Comparison of ENCODE assay signal across 20 cellular contexts in genomic region chr12:38053113-38053512, GRCh38.
"Had no signal": no experiment of that assay in that cellular context is flagged by ENCODE, and none has a peak within 500 bp of the region (broad histone marks: within the 10 kb centered on the region; RNA-seq: fewer than 3 reads in every experiment).

No MANE protein-coding gene starts in this region.

- H3K27ac Mint-ChIP-seq: immature natural killer cell, memory B cell, mesothelial cell of epicardium, natural killer cell, progenitor cell of endocrine pancreas had no signal

- H3K27ac ChIP-seq: dorsolateral prefrontal cortex, heart right ventricle, left lung, lower lobe of right lung, ovary, stomach, thoracic aorta, transverse colon had no signal

- H3K4me3 Mint-ChIP-seq: immature natural killer cell, memory B cell, mesothelial cell of epicardium, natural killer cell, neural crest cell had no signal

- DNase-seq: cortex of kidney; dorsolateral prefrontal cortex; effector CD8-positive, alpha-beta T cell; heart right ventricle; immature natural killer cell; natural killer cell; ovary; small intestine; stimulated activated CD4-positive, alpha-beta T cell treated with anti-CD3 and anti-CD28 coated beads, Interleukin-12 subunit alpha, Interleukin-12 subunit beta, amount 100 ng/mL, for 4 hours; stimulated activated naive CD4-positive, alpha-beta T cell had no signal

- H3K36me3 ChIP-seq: heart right ventricle, left lung, lower lobe of right lung, ovary, stomach, thoracic aorta, transverse colon had no signal

- H3K4me3 ChIP-seq: dorsolateral prefrontal cortex, heart right ventricle, left lung, lower lobe of right lung, ovary, thoracic aorta, transverse colon had no signal

- H3K4me1 Mint-ChIP-seq: immature natural killer cell, memory B cell, mesothelial cell of epicardium, natural killer cell, neural crest cell had no signal

- ATAC-seq: heart right ventricle, natural killer cell, right cardiac atrium had no signal

- H3K4me1 ChIP-seq: heart right ventricle, left lung, lower lobe of right lung, stomach, transverse colon had no signal

- H3K9me3 ChIP-seq: lower lobe of right lung, ovary, thoracic aorta had no signal

- H3K27me3 Mint-ChIP-seq: memory B cell, progenitor cell of endocrine pancreas had no signal

- H3K36me3 Mint-ChIP-seq: natural killer cell had no signal

- H3K27me3 ChIP-seq: dorsolateral prefrontal cortex, heart right ventricle, left lung, ovary, stomach, transverse colon had no signal
